ENCODE assay signal across 14 cellular contexts in genomic region chr7:490461-491291, GRCh38. TPM values are rescaled to one million over a fixed set of nuclear protein-coding genes. Genes with fewer than 3 reads are reported as not detected.
A peak's percentile ranks its signal among the peaks of the same experiment; 100 is the strongest.
DNase-seq lines count a peak whose midpoint lies in the region; ATAC-seq, FAIRE-seq and TF ChIP-seq lines count a peak whose summit lies in the region.
"Had no signal": no experiment of that assay in that cellular context is flagged by ENCODE, and none has a peak within 500 bp of the region (broad histone marks: within the 10 kb centered on the region; RNA-seq: fewer than 3 reads in every experiment).

No MANE protein-coding gene starts in this region.

- H3K27me3 ChIP-seq in bronchial epithelial cell (ENCODE audit: control insufficient read depth, insufficient read depth, low read length) (no peaks in the 10 kb centered on the region), sigmoid colon (no peaks in the 10 kb centered on the region)

- WGBS in sigmoid colon, 2 donors: 78 to 90% methylated on average over 18 of the region's 18 CpGs

- peak; percentile 51 for ATAC-seq in HG03045 (IDR thresholded peaks at IDR 0.05; ENCODE audit: unreplicated experiment)

- H3K27ac ChIP-seq in sigmoid colon: no peak overlapping the region

- TF ChIP-seq POLR2A in sigmoid colon (IDR thresholded peaks at IDR 0.05): no peak

- H3K36me3 ChIP-seq in bronchial epithelial cell (ENCODE audit: control insufficient read depth, insufficient read depth, low read length): no peaks in the 10 kb centered on the region
- peaks cover 0 to 5% (median 0%) of the 10 kb centered on the region in 4 donors for H3K36me3 ChIP-seq in sigmoid colon

- no peak for TF ChIP-seq EP300 in sigmoid colon (IDR thresholded peaks at IDR 0.05)

- no peak for FAIRE-seq in bronchial epithelial cell (lab: Jason Lieb, UNC)
- FAIRE-seq: H54 had no signal

- in situ Hi-C loops in GM13976 (cut with MboI; ENCODE audit: low sequenced_read_pairs, unreplicated experiment): no loop called here

- no peaks in the 10 kb centered on the region for H3K9me3 ChIP-seq in sigmoid colon

- no peaks in the 10 kb centered on the region for H3K4me1 ChIP-seq in sigmoid colon

- TF ChIP-seq CTCF in GM13976 (IDR thresholded peaks at IDR 0.05; ENCODE audit: borderline replicate concordance, control extremely low read depth, extremely low read depth, insufficient read depth, missing control alignments) (no peak), bronchial epithelial cell (IDR thresholded peaks at IDR 0.05; ENCODE audit: insufficient read depth, low read length, severe bottlenecking) (no peak), sigmoid colon (IDR thresholded peaks at IDR 0.05) (no peak)

- H3K4me3 ChIP-seq in bronchial epithelial cell (ENCODE audit: low read depth, low read length) (no peak overlapping the region), sigmoid colon (no peak overlapping the region)

- DNase-seq in GM13976 (ENCODE audit: low spot score) (peak; percentile 74), bronchial epithelial cell (ENCODE audit: low read depth) (peak; percentile 56), sigmoid colon (peak; percentile 53), kidney tubule cell (ENCODE audit: low spot score) (no peak), NCI-H446 (lab: John Stamatoyannopoulos, UW) (no peak), epidermal melanocyte (ENCODE audit: insufficient read length, low spot score) (no peak), nucleus accumbens (lab: John Stamatoyannopoulos, UW) (no peak)
- DNase-seq: activated CD4-positive, alpha-beta T cell treated with anti-CD3 and anti-CD28 coated beads, Interleukin-2, amount 50 U/mL, for 48 hours; activated gamma-delta T cell; hypothalamus; NCI-H2081 had no signal

- intact Hi-C loops in sigmoid colon (cut with DNase I): no loop called here

RNA-seq across cellular contexts. Expression of gene PDGFA, which starts 29.0 kb away (rescaled TPM):
- total RNA-seq in bronchial epithelial cell (55.8 and 64.8 TPM in 2 replicates), sigmoid colon (10 to 100 TPM; 33.9 to 38.5 (median 36.9) TPM)
- 10 to 100 TPM; 19.7 to 21.6 (median 20.0) TPM for polyA plus RNA-seq in sigmoid colon
- total RNA-seq: OCI-LY7 had no signal

Comparison
In these comparisons a context has a peak if more than half of its experiments do, and no peak if none do; other contexts are left out.
1. DNase-seq: peak in GM13976 (single experiment), bronchial epithelial cell (single experiment) and sigmoid colon (single experiment); none in kidney tubule cell (single experiment), NCI-H446 (0 of 2), epidermal melanocyte (single experiment) and nucleus accumbens (0 of 56).